ENCODE assay signal across 8 cellular contexts in genomic region chr2:216371756-216372702, GRCh38. TPM values are rescaled to one million over a fixed set of nuclear protein-coding genes. Genes with fewer than 3 reads are reported as not detected.
DNase-seq lines count a peak whose midpoint lies in the region; ATAC-seq and TF ChIP-seq lines count a peak whose summit lies in the region.

Gene MARCHF4 (minus strand): TSS chr2:216372483. CDS start chr2:216370260, 2,223 bp downstream.

- no peaks in the 10 kb centered on the region for H3K36me3 Mint-ChIP-seq in nephron (ENCODE audit: low read depth)

- peak; percentile 50 for ATAC-seq in stimulated activated naive CD8-positive, alpha-beta T cell treated with anti-CD3 and anti-CD28 coated beads, Interleukin-15, Interleukin-2, amounts not matched to agents 100 U/mL and 50 U/mL, for 24 hours
- ATAC-seq in GM18502 (IDR thresholded peaks at IDR 0.05; ENCODE audit: poor library complexity, unreplicated experiment): no peak

- peaks cover 79% of the 10 kb centered on the region for H3K27me3 Mint-ChIP-seq in nephron (ENCODE audit: low read depth)

- no peak within 1 kb of the TSS for H3K27ac Mint-ChIP-seq in nephron

- TF ChIP-seq CTCF in BE2C (IDR thresholded peaks at IDR 0.05; ENCODE audit: low read depth, low read length) (no peak), foreskin fibroblast (IDR thresholded peaks at IDR 0.05; ENCODE audit: low read depth, low read length) (no peak), nephron (IDR thresholded peaks at IDR 0.05; ENCODE audit: unreplicated experiment in 3 of 3) (no peak)

- no peaks in the 10 kb centered on the region for H3K36me3 ChIP-seq in BE2C

- peaks cover 14% of the 10 kb centered on the region for H3K4me1 Mint-ChIP-seq in nephron

- peak within 1 kb of the TSS; percentile 76 to 83 (median 83) for H3K4me3 Mint-ChIP-seq in nephron

- no peaks in the 10 kb centered on the region for H3K4me1 ChIP-seq in BE2C

- H3K9me3 Mint-ChIP-seq in nephron: no peaks in the 10 kb centered on the region

- H3K4me3 ChIP-seq in BE2C (ENCODE audit: low read depth, low read length) (peak within 1 kb of the TSS; percentile 74), foreskin fibroblast (ENCODE audit: low read depth in 1 of 2, low read length in 2 of 2) (peak within 1 kb of the TSS; percentile 69 to 74)

- H3K27me3 ChIP-seq in BE2C: no peaks in the 10 kb centered on the region

- no peaks in the 10 kb centered on the region for H3K9me3 ChIP-seq in BE2C

- DNase-seq in BE2C: peak; percentile 81
- DNase-seq in HPDE6-E6E7 (ENCODE audit: extremely low spot score): peak; percentile 67
- peak; percentile 43 for DNase-seq in RPMI8226
- DNase-seq in activated naive CD4-positive, alpha-beta T cell (lab: John Stamatoyannopoulos, UW): peak; percentile 41 to 68 (median 46)
- peak; percentile 88 to 95 for DNase-seq in foreskin fibroblast
- peak; percentile 78 for DNase-seq in stimulated activated naive CD8-positive, alpha-beta T cell treated with anti-CD3 and anti-CD28 coated beads, Interleukin-15, Interleukin-2, amounts not matched to agents 100 U/mL and 50 U/mL, for 24 hours

RNA-seq across cellular contexts. Expression of gene MARCHF4, which starts in this region (rescaled TPM):
- 20.7 TPM for polyA plus RNA-seq in BE2C (2012; ENCODE audit: insufficient read depth, insufficient read length, low read depth)
